1 cellular context compared by ENCODE assay signal in genomic region chr1:21334214-21335087, GRCh38.
TF ChIP-seq lines count a peak whose summit lies in the region.

No MANE protein-coding gene starts in this region.

TF ChIP-seq in HepG2, 621 proteins besides CTCF, POLR2A, EP300 and RAD21 (continued from another document and continues in another):
- 0 out of 2 replicates have a peak, but pooled peaks have one; percentile 14 for TF ChIP-seq TARDBP (CRISPR knock-in tag; IDR thresholded peaks at IDR 0.05)
- TF ChIP-seq RARA (CRISPR knock-in tag; IDR thresholded peaks at IDR 0.05): 0 out of 2 replicates have a peak, but pooled peaks have one; percentile 15
- TF ChIP-seq ZNF496 (CRISPR knock-in tag; IDR thresholded peaks at IDR 0.05; ENCODE audit: insufficient replicate concordance): no peak
- no peak for TF ChIP-seq ZNF724P (CRISPR knock-in tag; IDR thresholded peaks at IDR 0.05; ENCODE audit: borderline replicate concordance)
- TF ChIP-seq NFKBIZ (CRISPR knock-in tag; IDR thresholded peaks at IDR 0.05): no peak
- TF ChIP-seq PATZ1 (CRISPR knock-in tag; IDR thresholded peaks at IDR 0.05): no peak
- TF ChIP-seq ZNF280D (CRISPR knock-in tag; IDR thresholded peaks at IDR 0.05): no peak
- no peak for TF ChIP-seq PLSCR1 (CRISPR knock-in tag; IDR thresholded peaks at IDR 0.05; ENCODE audit: borderline replicate concordance)
- no peak for TF ChIP-seq TIGD3 (CRISPR knock-in tag; IDR thresholded peaks at IDR 0.05; ENCODE audit: borderline replicate concordance)
- no peak for TF ChIP-seq SRSF9 (IDR thresholded peaks at IDR 0.05; ENCODE audit: borderline replicate concordance, insufficient read depth, low read depth, low read length, poor library complexity, severe bottlenecking)
- TF ChIP-seq PAX8 (CRISPR knock-in tag; IDR thresholded peaks at IDR 0.05; ENCODE audit: borderline replicate concordance): no peak
- TF ChIP-seq ZNF709 (CRISPR knock-in tag; IDR thresholded peaks at IDR 0.05): no peak
- TF ChIP-seq ATF7 (IDR thresholded peaks at IDR 0.05): no peak
- TF ChIP-seq ATF7 (CRISPR knock-in tag; IDR thresholded peaks at IDR 0.05): no peak
- TF ChIP-seq ZFYVE20 (CRISPR knock-in tag; IDR thresholded peaks at IDR 0.05; ENCODE audit: borderline replicate concordance, low read depth): no peak
- peak; percentile 52; the same call in 1 of the 2 replicates for TF ChIP-seq ELF1 (CRISPR knock-in tag; IDR thresholded peaks at IDR 0.05)
- no peak for TF ChIP-seq ZKSCAN1 (IDR thresholded peaks at IDR 0.05; ENCODE audit: low read length)
- TF ChIP-seq ZNF280B (CRISPR knock-in tag; IDR thresholded peaks at IDR 0.05; ENCODE audit: borderline replicate concordance): no peak
- TF ChIP-seq ARID4A (CRISPR knock-in tag; IDR thresholded peaks at IDR 0.05; ENCODE audit: borderline replicate concordance): no peak; the same call in 1 of the 2 replicates
- no peak for TF ChIP-seq AHDC1 (CRISPR knock-in tag; IDR thresholded peaks at IDR 0.05; ENCODE audit: borderline replicate concordance)
- TF ChIP-seq GATA4 (IDR thresholded peaks at IDR 0.05; ENCODE audit: borderline replicate concordance, low read depth): no peak
- peak; percentile 31; the same call in 1 of the 2 replicates for TF ChIP-seq ZSCAN21 (CRISPR knock-in tag; IDR thresholded peaks at IDR 0.05; ENCODE audit: borderline replicate concordance)
- TF ChIP-seq PHF5A (CRISPR knock-in tag; IDR thresholded peaks at IDR 0.05; ENCODE audit: low read depth, unreplicated experiment): no peak
- TF ChIP-seq SMAD3 (CRISPR knock-in tag; IDR thresholded peaks at IDR 0.05): no peak
- no peak for TF ChIP-seq HMG20B (CRISPR knock-in tag; conservative IDR thresholded peaks at IDR 0.05)
- TF ChIP-seq ZNF879 (CRISPR knock-in tag; IDR thresholded peaks at IDR 0.05): no peak
- no peak; the same call in 1 of the 2 replicates for TF ChIP-seq GLI4 (CRISPR knock-in tag; IDR thresholded peaks at IDR 0.05; ENCODE audit: borderline replicate concordance)
- no peak for TF ChIP-seq ZNF142 (CRISPR knock-in tag; IDR thresholded peaks at IDR 0.05)
- no peak for TF ChIP-seq MATR3 (CRISPR knock-in tag; IDR thresholded peaks at IDR 0.05)
- TF ChIP-seq ZNF30 (CRISPR knock-in tag; IDR thresholded peaks at IDR 0.05): no peak
